ENCODE assay signal across 17 cellular contexts in genomic region chr10:71981868-71982230, GRCh38. TPM values are rescaled to one million over a fixed set of nuclear protein-coding genes. Genes with fewer than 3 reads are reported as not detected.
DNase-seq lines count a peak whose midpoint lies in the region; ATAC-seq, FAIRE-seq and TF ChIP-seq lines count a peak whose summit lies in the region.
"Had no signal": no experiment of that assay in that cellular context is flagged by ENCODE, and none has a peak within 500 bp of the region (broad histone marks: within the 10 kb centered on the region; RNA-seq: fewer than 3 reads in every experiment).

No MANE protein-coding gene starts in this region.

- ATAC-seq in esophagus mucosa, result no peak
- ATAC-seq: stimulated activated memory B cell treated with anti-CD40 and anti-IgM and Interleukin-4, amounts not matched to agents 10 μg/mL and 1 μg/mL and 100 μg/mL, for 72 hours; WTC11 had no signal

- peak; percentile 81 to 90 for DNase-seq in NCI-H524 (lab: John Stamatoyannopoulos, UW)
- DNase-seq in GM12892 (ENCODE audit: insufficient read length), result no peak
- no peak for DNase-seq in NCI-H748 treated with DMSO at 0.1 percent for 48 hours (lab: John Stamatoyannopoulos, UW)
- no peak for DNase-seq in AML-193 (lab: John Stamatoyannopoulos, UW)
- DNase-seq: activated naive CD4-positive, alpha-beta T cell treated with Interleukin-2 at 50 U/mL for 16 hours; H9; NCI-H1436; NCI-H526; SW 1271 had no signal

- peak overlapping the region; percentile 18 to 61 (median 52) for H3K4me3 Mint-ChIP-seq in brain
- H3K4me3 Mint-ChIP-seq: H9; stimulated activated memory B cell treated with anti-CD40 and anti-IgM and Interleukin-4, amounts not matched to agents 10 μg/mL and 1 μg/mL and 100 μg/mL, for 72 hours; WTC11 had no signal

- no peak for FAIRE-seq in GM12892 (lab: Jason Lieb, UNC)
- FAIRE-seq: endothelial cell of umbilical vein, keratinocyte had no signal

- no peak for TF ChIP-seq POLR2A in GM12892 (IDR thresholded peaks at IDR 0.05; ENCODE audit: low read depth, low read length)

- H3K36me3 ChIP-seq in muscle layer of colon (ENCODE audit: insufficient read depth, low read length), result no peaks in the 10 kb centered on the region
- H3K36me3 ChIP-seq in subcutaneous abdominal adipose tissue (ENCODE audit: control insufficient read depth in 5 of 5, insufficient read depth in 5 of 5, low read length in 5 of 5), result peaks cover 0 to 3% (median 0%) of the 10 kb centered on the region in 5 donors

- H3K27ac ChIP-seq in muscle layer of colon (ENCODE audit: low read depth, low read length), result peak overlapping the region; percentile 74
- peak overlapping the region; percentile 67 for H3K27ac ChIP-seq in subcutaneous abdominal adipose tissue (ENCODE audit: low read depth, low read length)

- H3K4me1 Mint-ChIP-seq in brain, result peaks cover 100% of the 10 kb centered on the region

- H3K4me3 ChIP-seq in muscle layer of colon (ENCODE audit: low read depth in 1 of 2, low read length in 2 of 2) (no peak overlapping the region), subcutaneous abdominal adipose tissue (ENCODE audit: low read depth in 1 of 5, low read length in 5 of 5) (no peak overlapping the region)

- H3K27me3 ChIP-seq in muscle layer of colon (ENCODE audit: control insufficient read depth in 1 of 2, insufficient read depth in 2 of 2, low read length in 2 of 2) (no peaks in the 10 kb centered on the region), subcutaneous abdominal adipose tissue (ENCODE audit: control insufficient read depth in 5 of 5, insufficient read depth in 4 of 5, low read length in 5 of 5) (no peaks in the 10 kb centered on the region)

- H3K4me1 ChIP-seq in muscle layer of colon (ENCODE audit: insufficient read depth, low read length) (peaks cover 96% of the 10 kb centered on the region), subcutaneous abdominal adipose tissue (ENCODE audit: control insufficient read depth in 5 of 5, insufficient read depth in 5 of 5, low read length in 5 of 5) (peaks cover 29 to 96% (median 90%) of the 10 kb centered on the region in 5 donors)

- peaks cover 5% of the 10 kb centered on the region for H3K36me3 Mint-ChIP-seq in brain
- H3K36me3 Mint-ChIP-seq: stimulated activated memory B cell treated with anti-CD40 and anti-IgM and Interleukin-4, amounts not matched to agents 10 μg/mL and 1 μg/mL and 100 μg/mL, for 72 hours; WTC11 had no signal

- peak overlapping the region; percentile 87 to 98 (median 93) for H3K27ac Mint-ChIP-seq in brain
- H3K27ac Mint-ChIP-seq: H9, WTC11 had no signal

- peaks cover 3% of the 10 kb centered on the region for H3K27me3 Mint-ChIP-seq in brain

- no peaks in the 10 kb centered on the region for H3K9me3 Mint-ChIP-seq in brain
- H3K9me3 Mint-ChIP-seq: H9; stimulated activated memory B cell treated with anti-CD40 and anti-IgM and Interleukin-4, amounts not matched to agents 10 μg/mL and 1 μg/mL and 100 μg/mL, for 72 hours; WTC11 had no signal

- no peak for TF ChIP-seq CTCF in brain (conservative IDR thresholded peaks at IDR 0.05)

- no peaks in the 10 kb centered on the region for H3K9me3 ChIP-seq in muscle layer of colon (ENCODE audit: low read length)
- no peaks in the 10 kb centered on the region for H3K9me3 ChIP-seq in subcutaneous abdominal adipose tissue (ENCODE audit: control insufficient read depth in 5 of 5, low read length in 5 of 5)

- H3K9ac ChIP-seq in muscle layer of colon (ENCODE audit: low read length) (peak overlapping the region; percentile 60), subcutaneous abdominal adipose tissue (ENCODE audit: low read length in 5 of 5) (peak overlapping the region in 1 of 5 donors; percentile 16)

RNA-seq across cellular contexts. Expression of gene CHST3, which starts 17.7 kb away (rescaled TPM):
- 11.4 TPM for polyA plus RNA-seq in brain (ENCODE audit: insufficient read depth, low read depth, low replicate concordance)
- total RNA-seq in esophagus mucosa, result 9.0 TPM
- polyA plus RNA-seq in GM12892 (2012; ENCODE audit: missing spikeins), result not detected

Comparison
In these comparisons a context has a peak if more than half of its experiments do, and no peak if none do; other contexts are left out.
1. DNase-seq: peak in NCI-H524 (2 of 2); none in GM12892 (single experiment), NCI-H748 treated with DMSO at 0.1 percent for 48 hours (single experiment) and AML-193 (0 of 2).